ENCODE assay signal across 9 cellular contexts in genomic region chr20:25308671-25309394, GRCh38.
DNase-seq lines count a peak whose midpoint lies in the region; ATAC-seq, FAIRE-seq and TF ChIP-seq lines count a peak whose summit lies in the region.
"Had no signal": no experiment of that assay in that cellular context is flagged by ENCODE, and none has a peak within 500 bp of the region (broad histone marks: within the 10 kb centered on the region; RNA-seq: fewer than 3 reads in every experiment).

No MANE protein-coding gene starts in this region.

- CTCF ChIA-PET in WTC11 (lab: Charles Lee): interaction anchor here (1.7 kb wide), 1 partner anchor 10 kb away, joined by 5 read pairs; no protein-coding TSS in a partner anchor
- CTCF ChIA-PET in naive thymus-derived CD4-positive, alpha-beta T cell (lab: Charles Lee): interaction anchor here (1.6 kb wide), 1 partner anchor 14 kb away, joined by 6 read pairs; no protein-coding TSS in a partner anchor

- H3K4me1 Mint-ChIP-seq in activated CD4-positive, alpha-beta T cell treated with anti-CD3 and anti-CD28 coated beads, Interleukin-2, amount 10 ng/mL, durations not matched to agents 24 days and 14 days: peaks cover 30% of the 10 kb centered on the region
- peaks cover 6% of the 10 kb centered on the region for H3K4me1 Mint-ChIP-seq in WTC11
- peaks cover 30% of the 10 kb centered on the region for H3K4me1 Mint-ChIP-seq in glutamatergic neuron (ENCODE audit: low read depth, unreplicated experiment)
- peaks cover 15 to 29% (median 20%) of the 10 kb centered on the region in 7 donors for H3K4me1 Mint-ChIP-seq in naive thymus-derived CD4-positive, alpha-beta T cell

- H3K27me3 ChIP-seq in suprapubic skin: no peaks in the 10 kb centered on the region
- no peaks in the 10 kb centered on the region for H3K27me3 ChIP-seq in naive thymus-derived CD4-positive, alpha-beta T cell (ENCODE audit: control insufficient read depth in 2 of 2, insufficient read depth in 2 of 2, low read length in 2 of 2)

- no peaks in the 10 kb centered on the region for H3K9me3 ChIP-seq in suprapubic skin
- H3K9me3 ChIP-seq in naive thymus-derived CD4-positive, alpha-beta T cell (ENCODE audit: control insufficient read depth in 2 of 3, low read length in 3 of 3): no peaks in the 10 kb centered on the region

- no peaks in the 10 kb centered on the region for H3K9me3 Mint-ChIP-seq in activated CD4-positive, alpha-beta T cell treated with anti-CD3 and anti-CD28 coated beads, Interleukin-2, amount 10 ng/mL, durations not matched to agents 24 days and 14 days
- H3K9me3 Mint-ChIP-seq in WTC11: peaks cover 3% of the 10 kb centered on the region; the same call in 1 of the 2 replicates
- peaks cover 24% of the 10 kb centered on the region for H3K9me3 Mint-ChIP-seq in glutamatergic neuron (ENCODE audit: unreplicated experiment)
- peaks cover 0 to 2% (median 0%) of the 10 kb centered on the region in 11 donors for H3K9me3 Mint-ChIP-seq in naive thymus-derived CD4-positive, alpha-beta T cell
- H3K9me3 Mint-ChIP-seq: memory B cell had no signal

- H3K36me3 ChIP-seq in suprapubic skin: peaks cover 30% of the 10 kb centered on the region
- H3K36me3 ChIP-seq in naive thymus-derived CD4-positive, alpha-beta T cell (ENCODE audit: control insufficient read depth in 2 of 3, insufficient read depth in 3 of 3, low read length in 3 of 3): peaks cover 0 to 10% (median 0%) of the 10 kb centered on the region in 3 experiments

- no peak overlapping the region for H3K4me3 Mint-ChIP-seq in activated CD4-positive, alpha-beta T cell treated with anti-CD3 and anti-CD28 coated beads, Interleukin-2, amount 10 ng/mL, durations not matched to agents 24 days and 14 days
- no peak overlapping the region for H3K4me3 Mint-ChIP-seq in WTC11
- H3K4me3 Mint-ChIP-seq in glutamatergic neuron (ENCODE audit: unreplicated experiment): no peak overlapping the region
- no peak overlapping the region for H3K4me3 Mint-ChIP-seq in naive thymus-derived CD4-positive, alpha-beta T cell
- H3K4me3 Mint-ChIP-seq: memory B cell had no signal

- TF ChIP-seq EP300 in suprapubic skin (IDR thresholded peaks at IDR 0.05): no peak

- peaks cover 28% of the 10 kb centered on the region for H3K4me1 ChIP-seq in suprapubic skin
- peaks cover 3 to 8% of the 10 kb centered on the region in 2 donors for H3K4me1 ChIP-seq in naive thymus-derived CD4-positive, alpha-beta T cell (ENCODE audit: control insufficient read depth in 2 of 2, insufficient read depth in 2 of 2, low read length in 2 of 2)

- no peak overlapping the region for H3K4me3 ChIP-seq in suprapubic skin
- H3K4me3 ChIP-seq in naive thymus-derived CD4-positive, alpha-beta T cell (ENCODE audit: low read length): no peak overlapping the region

- TF ChIP-seq CTCF in WTC11 (IDR thresholded peaks at IDR 0.05) (no peak), glutamatergic neuron (IDR thresholded peaks at IDR 0.05; ENCODE audit: partially characterized antibody, unreplicated experiment) (no peak), suprapubic skin (IDR thresholded peaks at IDR 0.05) (no peak)

- peak overlapping the region; percentile 86 for H3K27ac ChIP-seq in suprapubic skin
- no peak overlapping the region for H3K27ac ChIP-seq in naive thymus-derived CD4-positive, alpha-beta T cell (ENCODE audit: low read depth, low read length)

- POLR2A ChIA-PET in WTC11 (lab: Charles Lee): no interaction called here
- POLR2A ChIA-PET in naive thymus-derived CD4-positive, alpha-beta T cell (lab: Charles Lee): interaction anchor here (0.6 kb wide), 1 partner anchor 187 kb away, joined by 3 read pairs; no protein-coding TSS in a partner anchor

- 84% methylated on average over 8 of the region's 17 CpGs for WGBS in suprapubic skin

- no peak for DNase-seq in activated CD4-positive, alpha-beta T cell treated with anti-CD3 and anti-CD28 coated beads, Interleukin-2, amount 10 ng/mL, durations not matched to agents 24 days and 14 days
- no peak for DNase-seq in activated CD4-positive, alpha-beta T cell treated with anti-CD3 and anti-CD28 coated beads for 1 hour
- DNase-seq in WTC11 (ENCODE audit: low spot score): no peak
- DNase-seq in glutamatergic neuron: no peak
- peak; percentile 66 to 76 for DNase-seq in suprapubic skin (ENCODE audit: low spot score in 2 of 2)
- DNase-seq in HTR-8/SVneo (ENCODE audit: insufficient read length, low spot score): no peak
- no peak for DNase-seq in naive thymus-derived CD4-positive, alpha-beta T cell
- DNase-seq in nucleus accumbens (lab: John Stamatoyannopoulos, UW): no peak

- peaks cover 5% of the 10 kb centered on the region for H3K36me3 Mint-ChIP-seq in activated CD4-positive, alpha-beta T cell treated with anti-CD3 and anti-CD28 coated beads, Interleukin-2, amount 10 ng/mL, durations not matched to agents 24 days and 14 days (ENCODE audit: low read depth)
- peaks cover 37% of the 10 kb centered on the region for H3K36me3 Mint-ChIP-seq in WTC11
- H3K36me3 Mint-ChIP-seq in glutamatergic neuron (ENCODE audit: unreplicated experiment): peaks cover 9% of the 10 kb centered on the region
- peaks cover 0 to 14% (median 5%) of the 10 kb centered on the region in 5 donors for H3K36me3 Mint-ChIP-seq in naive thymus-derived CD4-positive, alpha-beta T cell

- H3K27ac Mint-ChIP-seq in activated CD4-positive, alpha-beta T cell treated with anti-CD3 and anti-CD28 coated beads, Interleukin-2, amount 10 ng/mL, durations not matched to agents 24 days and 14 days: peak overlapping the region; percentile 78
- H3K27ac Mint-ChIP-seq in WTC11 (peak overlapping the region; percentile 36; the same call in 1 of the 2 replicates), glutamatergic neuron (ENCODE audit: unreplicated experiment) (peak overlapping the region; percentile 100)
- H3K27ac Mint-ChIP-seq in naive thymus-derived CD4-positive, alpha-beta T cell: peak overlapping the region in 1 of 9 donors; percentile 69
- H3K27ac Mint-ChIP-seq: memory B cell had no signal

- TF ChIP-seq POLR2A in suprapubic skin (IDR thresholded peaks at IDR 0.05): no peak

- intact Hi-C loops in activated CD4-positive, alpha-beta T cell treated with anti-CD3 and anti-CD28 coated beads, Interleukin-2, amount 10 ng/mL, durations not matched to agents 24 days and 14 days (cut with micrococcal nuclease): no loop called here
- intact Hi-C loops in naive thymus-derived CD4-positive, alpha-beta T cell (cut with micrococcal nuclease): no loop called here

- ATAC-seq in WTC11: no peak
- no peak for ATAC-seq in naive thymus-derived CD4-positive, alpha-beta T cell

- FAIRE-seq in HTR-8/SVneo (lab: Jason Lieb, UNC): no peak

- H3K27me3 Mint-ChIP-seq in activated CD4-positive, alpha-beta T cell treated with anti-CD3 and anti-CD28 coated beads, Interleukin-2, amount 10 ng/mL, durations not matched to agents 24 days and 14 days: no peaks in the 10 kb centered on the region
- H3K27me3 Mint-ChIP-seq in WTC11 (ENCODE audit: low read depth) (no peaks in the 10 kb centered on the region), glutamatergic neuron (ENCODE audit: unreplicated experiment) (peaks cover 16% of the 10 kb centered on the region)
- no peaks in the 10 kb centered on the region for H3K27me3 Mint-ChIP-seq in naive thymus-derived CD4-positive, alpha-beta T cell
- H3K27me3 Mint-ChIP-seq: memory B cell had no signal

TF ChIP-seq in WTC11, 78 proteins besides CTCF, POLR2A, EP300 and RAD21 (continues in another document):
- TF ChIP-seq ZNF121 (CRISPR knock-in tag; IDR thresholded peaks at IDR 0.05) (no peak), ZSCAN18 (CRISPR knock-in tag; IDR thresholded peaks at IDR 0.05) (no peak), ZNF263 (CRISPR knock-in tag; IDR thresholded peaks at IDR 0.05; ENCODE audit: low read depth) (no peak), JAZF1 (CRISPR knock-in tag; IDR thresholded peaks at IDR 0.05) (no peak), E2F1 (CRISPR knock-in tag; IDR thresholded peaks at IDR 0.05) (no peak), SMAD4 (CRISPR knock-in tag; IDR thresholded peaks at IDR 0.05) (no peak), ZNF138 (CRISPR knock-in tag; conservative IDR thresholded peaks at IDR 0.05) (no peak), ELF4 (CRISPR knock-in tag; IDR thresholded peaks at IDR 0.05; ENCODE audit: low read depth) (no peak), TEAD1 (CRISPR knock-in tag; IDR thresholded peaks at IDR 0.05) (no peak), MXD4 (CRISPR knock-in tag; IDR thresholded peaks at IDR 0.05; ENCODE audit: borderline replicate concordance) (no peak), FOXP4 (CRISPR knock-in tag; IDR thresholded peaks at IDR 0.05) (no peak)

Comparison
In these comparisons a context has a peak if more than half of its experiments do, and no peak if none do; other contexts are left out.
1. DNase-seq: peak in suprapubic skin (2 of 2); none in activated CD4-positive, alpha-beta T cell treated with anti-CD3 and anti-CD28 coated beads, Interleukin-2, amount 10 ng/mL, durations not matched to agents 24 days and 14 days (single experiment), activated CD4-positive, alpha-beta T cell treated with anti-CD3 and anti-CD28 coated beads for 1 hour (single experiment), WTC11 (single experiment), glutamatergic neuron (single experiment), HTR-8/SVneo (single experiment), naive thymus-derived CD4-positive, alpha-beta T cell (0 of 9) and nucleus accumbens (0 of 56).